ENCODE assay signal across 8 cellular contexts in the genomic region with DNA sequence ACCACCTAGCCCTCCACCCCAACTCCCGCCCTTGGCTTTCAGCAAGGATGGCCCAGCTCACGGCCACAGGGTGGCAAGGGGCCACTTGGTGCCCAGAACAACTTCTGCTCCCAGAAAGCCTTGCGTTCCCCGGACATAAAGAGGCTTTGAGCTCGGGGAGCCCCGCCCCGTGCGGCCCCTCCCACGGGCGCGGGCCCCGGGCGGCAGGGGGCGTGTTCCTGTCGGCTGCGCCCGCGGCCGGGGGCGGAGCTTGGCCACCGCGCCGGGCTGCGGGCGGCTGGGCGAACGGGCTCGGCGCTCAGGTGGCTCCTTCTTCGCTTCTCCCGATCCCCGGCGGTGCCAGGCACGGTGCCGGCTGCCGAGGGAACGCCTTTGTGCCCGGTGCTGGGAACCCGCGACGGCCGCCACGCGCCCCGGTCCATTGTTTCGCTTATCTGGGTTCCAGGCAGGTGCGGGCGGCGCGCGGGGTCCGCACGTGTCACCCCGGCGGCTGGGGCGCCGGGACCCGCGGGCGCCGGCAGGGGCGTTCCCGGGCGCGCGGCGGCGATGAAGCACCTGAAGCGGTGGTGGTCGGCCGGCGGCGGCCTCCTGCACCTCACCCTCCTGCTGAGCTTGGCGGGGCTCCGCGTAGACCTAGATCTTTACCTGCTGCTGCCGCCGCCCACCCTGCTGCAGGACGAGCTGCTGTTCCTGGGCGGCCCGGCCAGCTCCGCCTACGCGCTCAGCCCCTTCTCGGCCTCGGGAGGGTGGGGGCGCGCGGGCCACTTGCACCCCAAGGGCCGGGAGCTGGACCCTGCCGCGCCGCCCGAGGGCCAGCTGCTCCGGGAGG. TPM values are rescaled to one million over a fixed set of nuclear protein-coding genes. Genes with fewer than 3 reads are reported as not detected.
A peak's percentile ranks its signal among the peaks of the same experiment; 100 is the strongest.
DNase-seq lines count a peak whose midpoint lies in the region; ATAC-seq and TF ChIP-seq lines count a peak whose summit lies in the region.

A gene with protein sequence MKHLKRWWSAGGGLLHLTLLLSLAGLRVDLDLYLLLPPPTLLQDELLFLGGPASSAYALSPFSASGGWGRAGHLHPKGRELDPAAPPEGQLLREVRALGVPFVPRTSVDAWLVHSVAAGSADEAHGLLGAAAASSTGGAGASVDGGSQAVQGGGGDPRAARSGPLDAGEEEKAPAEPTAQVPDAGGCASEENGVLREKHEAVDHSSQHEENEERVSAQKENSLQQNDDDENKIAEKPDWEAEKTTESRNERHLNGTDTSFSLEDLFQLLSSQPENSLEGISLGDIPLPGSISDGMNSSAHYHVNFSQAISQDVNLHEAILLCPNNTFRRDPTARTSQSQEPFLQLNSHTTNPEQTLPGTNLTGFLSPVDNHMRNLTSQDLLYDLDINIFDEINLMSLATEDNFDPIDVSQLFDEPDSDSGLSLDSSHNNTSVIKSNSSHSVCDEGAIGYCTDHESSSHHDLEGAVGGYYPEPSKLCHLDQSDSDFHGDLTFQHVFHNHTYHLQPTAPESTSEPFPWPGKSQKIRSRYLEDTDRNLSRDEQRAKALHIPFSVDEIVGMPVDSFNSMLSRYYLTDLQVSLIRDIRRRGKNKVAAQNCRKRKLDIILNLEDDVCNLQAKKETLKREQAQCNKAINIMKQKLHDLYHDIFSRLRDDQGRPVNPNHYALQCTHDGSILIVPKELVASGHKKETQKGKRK (plus strand): TSS at position 246 of the 829 bp plus-strand sequence. CDS start 301 bp downstream, at position 547.

- peak within 1 kb of the TSS in 1 of 2 donors; percentile 50 for H3K27ac ChIP-seq in left lung

- H3K4me3 ChIP-seq in choroid plexus epithelial cell (ENCODE audit: low read depth, low read length): peak within 1 kb of the TSS; percentile 73
- H3K4me3 ChIP-seq in left lung: peak within 1 kb of the TSS; percentile 49 to 61

- no peak for TF ChIP-seq CTCF in choroid plexus epithelial cell (conservative IDR thresholded peaks at IDR 0.05; ENCODE audit: low read depth, low read length)
- TF ChIP-seq CTCF in left lung (IDR thresholded peaks at IDR 0.05): peak in 1 of 2 donors; percentile 12

- ATAC-seq in GM18873 (IDR thresholded peaks at IDR 0.05; ENCODE audit: low FRiP score, unreplicated experiment) (peak; percentile 46), HG03108 (IDR thresholded peaks at IDR 0.05; ENCODE audit: unreplicated experiment) (peak; percentile 71), left lung (peak; percentile 92)

- H3K9me3 ChIP-seq in left lung: no peaks in the 10 kb centered on the region

- peak; percentile 89 for DNase-seq in AG08396 (ENCODE audit: low spot score)
- peak; percentile 86 for DNase-seq in NCI-H345 (lab: John Stamatoyannopoulos, UW)
- DNase-seq in activated CD4-positive, alpha-beta T cell treated with anti-CD3 and anti-CD28 coated beads for 24 hours (ENCODE audit: low read depth in 2 of 2): peak; percentile 71 to 74
- peak; percentile 77 for DNase-seq in choroid plexus epithelial cell (ENCODE audit: low read depth)
- peak; percentile 85 to 95 for DNase-seq in left lung
- peak; percentile 85 to 88 for DNase-seq in stimulated activated CD4-positive, alpha-beta T cell treated with anti-CD3 and anti-CD28 coated beads, Interleukin-2, amount 100 ng/mL, for 24 hours

- intact Hi-C loops in left lung (cut with DNase I): no loop called here

- peaks cover 12 to 48% of the 10 kb centered on the region in 2 donors for H3K4me1 ChIP-seq in left lung

- no peaks in the 10 kb centered on the region for H3K36me3 ChIP-seq in left lung

- H3K27me3 ChIP-seq in left lung: peaks cover 0 to 18% of the 10 kb centered on the region in 2 donors

RNA-seq across cellular contexts. Expression of the gene that starts here (rescaled TPM):
- total RNA-seq in left lung: 1 to 10 TPM; 4.9 to 5.9 TPM
